ENCODE assay signal across 9 cellular contexts in genomic region chr17:8832711-8833352, GRCh38. TPM values are rescaled to one million over a fixed set of nuclear protein-coding genes. Genes with fewer than 3 reads are reported as not detected.
DNase-seq lines count a peak whose midpoint lies in the region; TF ChIP-seq lines count a peak whose summit lies in the region.
"Had no signal": no experiment of that assay in that cellular context is flagged by ENCODE, and none has a peak within 500 bp of the region (broad histone marks: within the 10 kb centered on the region; RNA-seq: fewer than 3 reads in every experiment).

No MANE protein-coding gene starts in this region.

- no peak overlapping the region for H3K27ac ChIP-seq in breast epithelium

- peaks cover 0 to 2% of the 10 kb centered on the region in 2 donors for H3K9me3 ChIP-seq in breast epithelium

- no peak for TF ChIP-seq POLR2A in breast epithelium (IDR thresholded peaks at IDR 0.05)

- H3K27me3 ChIP-seq in breast epithelium = peaks cover 0 to 3% of the 10 kb centered on the region in 2 donors

- intact Hi-C loops in breast epithelium (cut with DNase I; ENCODE audit: low total_unique reads) = no loop called here
- intact Hi-C loops in posterior cingulate gyrus (cut with DNase I) = no loop called here

- no peak for TF ChIP-seq CTCF in breast epithelium (IDR thresholded peaks at IDR 0.05)

- DNase-seq in ELF-1 (ENCODE audit: low read depth, low spot score) (peak; percentile 87), NCI-H82 (lab: John Stamatoyannopoulos, UW) (peak; percentile 89), breast epithelium (ENCODE audit: low spot score in 2 of 2) (no peak), retina (peak; percentile 35), glomerular visceral epithelial cell (ENCODE audit: extremely low spot score) (no peak), putamen (ENCODE audit: low spot score) (no peak), posterior cingulate gyrus (no peak), DMS153 (lab: John Stamatoyannopoulos, UW) (no peak)

- no peaks in the 10 kb centered on the region for H3K4me1 ChIP-seq in breast epithelium

- peak overlapping the region in 2 of 3 donors; percentile 20 to 33 for H3K4me3 ChIP-seq in breast epithelium

- H3K36me3 ChIP-seq in breast epithelium = no peaks in the 10 kb centered on the region

RNA-seq across cellular contexts. Expression of gene MFSD6L, which starts 33.7 kb away (rescaled TPM):
- under 1 TPM; 0.48 to 0.98 (median 0.59) TPM for total RNA-seq in breast epithelium
- total RNA-seq: bronchial epithelial cell had no signal

RNA-seq across cellular contexts. Expression of gene PIK3R6, which starts 34.6 kb away (rescaled TPM):
- 1 to 10 TPM in 2 of 3 donors, under 1 TPM in 1; under 0.01 to 2.9 (median 2.5) TPM for total RNA-seq in breast epithelium
- total RNA-seq: bronchial epithelial cell had no signal

Comparison
In these comparisons a context has a peak if more than half of its experiments do, and no peak if none do; other contexts are left out.
1. DNase-seq: peak in ELF-1 (single experiment), NCI-H82 (single experiment) and retina (single experiment); none in breast epithelium (0 of 2), glomerular visceral epithelial cell (single experiment), putamen (single experiment), posterior cingulate gyrus (0 of 10) and DMS153 (single experiment).